In genomic region chr6:169981969-169982368, GRCh38 we compare ENCODE assay signal across 28 cellular contexts.
"Had no signal": no experiment of that assay in that cellular context is flagged by ENCODE, and none has a peak within 500 bp of the region (broad histone marks: within the 10 kb centered on the region; RNA-seq: fewer than 3 reads in every experiment).

No MANE protein-coding gene starts in this region.

- H3K9me3 Mint-ChIP-seq: activated CD4-positive, alpha-beta memory T cell treated with anti-CD3 and anti-CD28 coated beads for 36 hours; activated CD4-positive, alpha-beta T cell treated with anti-CD3 and anti-CD28 coated beads, Interleukin-2, amount 10 ng/mL, durations not matched to agents 24 days and 14 days; activated T-helper 1 cell treated with anti-CD3 and anti-CD28 coated beads, Interleukin-12 subunit alpha, Interleukin-12 subunit beta, Interleukin-2, Interleukin-4 antibody, amounts not matched to agents 30 ng/mL and 10 ng/mL and 1 ng/mL, durations not matched to agents 14 hours and 24 hours and 36 hours; activated T-helper 2 cell treated with anti-CD3 and anti-CD28 coated beads, Interferon-gamma antibody, Interleukin-2, Interleukin-4, amounts not matched to agents 10 μg/mL and 5 μg/mL and 100 μg/mL, durations not matched to agents 14 hours and 24 hours and 36 hours had no signal

- H3K4me1 ChIP-seq: body of pancreas, colonic mucosa, gastroesophageal sphincter had no signal

- H3K27ac Mint-ChIP-seq: activated CD4-positive, alpha-beta memory T cell treated with anti-CD3 and anti-CD28 coated beads for 36 hours; activated CD4-positive, alpha-beta T cell treated with anti-CD3 and anti-CD28 coated beads for 36 hours; activated CD4-positive, alpha-beta T cell treated with anti-CD3 and anti-CD28 coated beads, Interleukin-2, amount 10 ng/mL, durations not matched to agents 24 days and 14 days; activated CD8-positive, alpha-beta memory T cell treated with anti-CD3 and anti-CD28 coated beads, Interleukin-2, amount 10 ng/mL, durations not matched to agents 7 days and 5 days; activated CD8-positive, alpha-beta T cell treated with anti-CD3 and anti-CD28 coated beads, Interleukin-2, amount 10 ng/mL, durations not matched to agents 7 days and 5 days; activated naive CD8-positive, alpha-beta T cell; activated T-helper 1 cell treated with anti-CD3 and anti-CD28 coated beads, Interleukin-12 subunit alpha, Interleukin-12 subunit beta, Interleukin-2, Interleukin-4 antibody, amounts not matched to agents 30 ng/mL and 10 ng/mL and 1 ng/mL, durations not matched to agents 14 hours and 24 hours and 36 hours; activated T-helper 2 cell treated with anti-CD3 and anti-CD28 coated beads, Interferon-gamma antibody, Interleukin-2, Interleukin-4, amounts not matched to agents 10 μg/mL and 5 μg/mL and 100 μg/mL, durations not matched to agents 14 hours and 24 hours and 36 hours had no signal

- H3K36me3 ChIP-seq: colonic mucosa, esophagus squamous epithelium, gastroesophageal sphincter had no signal

- H3K4me1 Mint-ChIP-seq: activated CD4-positive, alpha-beta T cell treated with anti-CD3 and anti-CD28 coated beads for 36 hours; activated CD4-positive, alpha-beta T cell treated with anti-CD3 and anti-CD28 coated beads, Interleukin-2, amount 10 ng/mL, durations not matched to agents 24 days and 14 days; activated CD8-positive, alpha-beta memory T cell treated with anti-CD3 and anti-CD28 coated beads, Interleukin-2, amount 10 ng/mL, durations not matched to agents 7 days and 5 days had no signal

- H3K9me3 ChIP-seq: body of pancreas, colonic mucosa, esophagus squamous epithelium, gastroesophageal sphincter had no signal

- H3K27ac ChIP-seq: body of pancreas, colonic mucosa, epithelial cell of prostate, esophagus squamous epithelium, gastroesophageal sphincter had no signal

- H3K27me3 ChIP-seq: body of pancreas, colonic mucosa had no signal

- H3K36me3 Mint-ChIP-seq: activated CD4-positive, alpha-beta memory T cell treated with anti-CD3 and anti-CD28 coated beads for 36 hours; activated CD8-positive, alpha-beta memory T cell treated with anti-CD3 and anti-CD28 coated beads, Interleukin-2, amount 10 ng/mL, durations not matched to agents 7 days and 5 days; activated naive CD8-positive, alpha-beta T cell had no signal

- H3K27me3 Mint-ChIP-seq: activated CD4-positive, alpha-beta memory T cell treated with anti-CD3 and anti-CD28 coated beads for 36 hours; activated CD4-positive, alpha-beta T cell treated with anti-CD3 and anti-CD28 coated beads for 36 hours; activated CD4-positive, alpha-beta T cell treated with anti-CD3 and anti-CD28 coated beads, Interleukin-2, amount 10 ng/mL, durations not matched to agents 24 days and 14 days; activated naive CD8-positive, alpha-beta T cell had no signal

- DNase-seq: activated CD4-positive, alpha-beta memory T cell treated with anti-CD3 and anti-CD28 coated beads for 36 hours; activated CD4-positive, alpha-beta T cell treated with anti-CD3 and anti-CD28 coated beads for 36 hours; activated CD4-positive, alpha-beta T cell treated with anti-CD3 and anti-CD28 coated beads, Interleukin-2, amount 10 ng/mL, durations not matched to agents 24 days and 14 days; activated CD4-positive, CD25-positive, alpha-beta regulatory T cell; activated CD4-positive, CD25-positive, alpha-beta regulatory T cell treated with anti-CD3 and anti-CD28 coated beads, Interleukin-2, amount 50 U/mL, for 72 hours; activated CD8-positive, alpha-beta memory T cell treated with anti-CD3 and anti-CD28 coated beads, Interleukin-2, amount 10 ng/mL, durations not matched to agents 7 days and 5 days; activated CD8-positive, alpha-beta memory T cell treated with anti-CD3 and anti-CD28 coated beads, Interleukin-2, amount 50 U/mL, for 4 hours; activated CD8-positive, alpha-beta T cell treated with anti-CD3 and anti-CD28 coated beads, Interleukin-2, amount 10 ng/mL, durations not matched to agents 7 days and 5 days; activated gamma-delta T cell treated with Interleukin-2 at 50 U/mL for 16 hours; activated naive CD4-positive, alpha-beta T cell treated with anti-CD3 and anti-CD28 coated beads, Interleukin-2, amount 50 U/mL, for 16 hours; activated naive CD4-positive, alpha-beta T cell treated with Interleukin-2 at 50 U/mL for 16 hours; activated T-cell treated with anti-CD3 and anti-CD28 coated beads, Interleukin-2, amount 50 U/mL, for 1 hour; activated T-cell treated with anti-CD3 and anti-CD28 coated beads, Interleukin-2, amount 50 U/mL, for 48 hours; amniotic stem cell; anterior cingulate cortex; body of pancreas; central memory CD4-positive, alpha-beta T cell; cerebellar nuclear complex; colonic mucosa; effector CD8-positive, alpha-beta T cell; esophagus squamous epithelium; foreskin melanocyte; T-helper 2 cell had no signal

- ATAC-seq: activated CD4-positive, alpha-beta T cell treated with anti-CD3 and anti-CD28 coated beads for 36 hours; activated CD8-positive, alpha-beta memory T cell treated with anti-CD3 and anti-CD28 coated beads, Interleukin-2, amount 10 ng/mL, durations not matched to agents 7 days and 5 days; activated CD8-positive, alpha-beta T cell treated with anti-CD3 and anti-CD28 coated beads, Interleukin-2, amount 10 ng/mL, durations not matched to agents 7 days and 5 days; body of pancreas; gastroesophageal sphincter had no signal

- H3K4me3 Mint-ChIP-seq: activated CD4-positive, alpha-beta memory T cell treated with anti-CD3 and anti-CD28 coated beads for 36 hours; activated CD4-positive, alpha-beta T cell treated with anti-CD3 and anti-CD28 coated beads for 36 hours; activated CD4-positive, alpha-beta T cell treated with anti-CD3 and anti-CD28 coated beads, Interleukin-2, amount 10 ng/mL, durations not matched to agents 24 days and 14 days; activated CD8-positive, alpha-beta memory T cell treated with anti-CD3 and anti-CD28 coated beads, Interleukin-2, amount 10 ng/mL, durations not matched to agents 7 days and 5 days; activated CD8-positive, alpha-beta T cell treated with anti-CD3 and anti-CD28 coated beads, Interleukin-2, amount 10 ng/mL, durations not matched to agents 7 days and 5 days; activated naive CD8-positive, alpha-beta T cell; activated T-helper 1 cell treated with anti-CD3 and anti-CD28 coated beads, Interleukin-12 subunit alpha, Interleukin-12 subunit beta, Interleukin-2, Interleukin-4 antibody, amounts not matched to agents 30 ng/mL and 10 ng/mL and 1 ng/mL, durations not matched to agents 14 hours and 24 hours and 36 hours had no signal

- H3K4me3 ChIP-seq: body of pancreas, colonic mucosa, esophagus squamous epithelium, gastroesophageal sphincter had no signal
